ENCODE assay signal across 20 cellular contexts in the genomic region with DNA sequence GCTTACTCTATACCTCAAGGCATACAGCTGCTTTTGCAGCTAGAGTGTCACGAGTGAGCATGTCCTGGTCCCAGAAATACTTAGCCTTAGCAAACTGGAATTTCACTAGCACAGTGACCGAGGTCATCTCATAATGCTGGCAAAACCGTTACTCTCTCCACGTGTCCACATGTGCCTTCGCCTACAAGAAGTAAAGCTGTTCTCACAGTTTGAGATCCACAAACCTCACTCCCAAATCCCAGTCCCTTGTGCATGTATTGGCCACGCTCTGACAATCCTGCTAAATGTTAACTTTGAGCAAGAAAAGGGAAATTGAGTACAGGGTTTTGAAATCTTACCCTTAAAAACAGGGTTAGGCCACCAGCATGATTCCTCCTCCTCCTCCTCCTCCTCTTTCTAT.
DNase-seq lines count a peak whose midpoint lies in the region; ATAC-seq and TF ChIP-seq lines count a peak whose summit lies in the region.
"Had no signal": no experiment of that assay in that cellular context is flagged by ENCODE, and none has a peak within 500 bp of the region (broad histone marks: within the 10 kb centered on the region; RNA-seq: fewer than 3 reads in every experiment).

No MANE protein-coding gene starts in this region.

- no peak overlapping the region for H4K91ac ChIP-seq in mesenchymal stem cell (ENCODE audit: low read length)

- H3K9me3 Mint-ChIP-seq in MCF 10A (ENCODE audit: unreplicated experiment) (peaks cover 7% of the 10 kb centered on the region), GM23338 (no peaks in the 10 kb centered on the region; the same call in 2 of the 3 replicates)
- H3K9me3 Mint-ChIP-seq: HFFc6 had no signal

- peak overlapping the region; percentile 52 for H3K27ac Mint-ChIP-seq in MCF 10A (ENCODE audit: low read depth, unreplicated experiment)
- H3K27ac Mint-ChIP-seq in GM23338 = no peak overlapping the region
- H3K27ac Mint-ChIP-seq: CD14-positive monocyte; CD4-positive, alpha-beta memory T cell; HFFc6 had no signal

- no peaks in the 10 kb centered on the region for H3K27me3 ChIP-seq in breast epithelium
- no peaks in the 10 kb centered on the region for H3K27me3 ChIP-seq in GM23338 (ENCODE audit: insufficient read depth)
- H3K27me3 ChIP-seq in mesenchymal stem cell (ENCODE audit: control insufficient read depth in 1 of 2, insufficient read depth in 1 of 2, low read length in 2 of 2) = no peaks in the 10 kb centered on the region
- no peaks in the 10 kb centered on the region for H3K27me3 ChIP-seq in Karpas-422 (ENCODE audit: low read length)
- H3K27me3 ChIP-seq: BLaER1 had no signal

- no peak overlapping the region for H2BK15ac ChIP-seq in mesenchymal stem cell (ENCODE audit: low read depth, poor library complexity, severe bottlenecking)

- peak overlapping the region in 1 of 2 donors; percentile 45 for H3K27ac ChIP-seq in breast epithelium
- no peak overlapping the region for H3K27ac ChIP-seq in GM23338 (ENCODE audit: low read depth)
- no peak overlapping the region for H3K27ac ChIP-seq in mesenchymal stem cell (ENCODE audit: low read length, poor library complexity, severe bottlenecking)
- no peak overlapping the region for H3K27ac ChIP-seq in Karpas-422 (ENCODE audit: low read length)
- H3K27ac ChIP-seq: 22Rv1, A549, BLaER1 had no signal

- no peak overlapping the region for H3K4ac ChIP-seq in mesenchymal stem cell (ENCODE audit: low read depth in 1 of 2, low read length in 2 of 2)

- no peak for TF ChIP-seq POLR2A in breast epithelium (IDR thresholded peaks at IDR 0.05)

- H3K4me3 Mint-ChIP-seq in MCF 10A (ENCODE audit: unreplicated experiment) (no peak overlapping the region), GM23338 (no peak overlapping the region)
- H3K4me3 Mint-ChIP-seq: CD14-positive monocyte; CD4-positive, alpha-beta memory T cell; HFFc6 had no signal

- 88% methylated on average over 6 of the region's 6 CpGs for WGBS in mesenchymal stem cell

- H4K8ac ChIP-seq in mesenchymal stem cell (ENCODE audit: low read length) = peak overlapping the region; percentile 16

- DNase-seq in MCF 10A (ENCODE audit: unreplicated experiment) (no peak), breast epithelium (ENCODE audit: low spot score in 2 of 2) (no peak), GM23338 (ENCODE audit: low spot score) (no peak), mesenchymal stem cell (no peak), sciatic nerve (ENCODE audit: low spot score) (no peak), Karpas-422 (no peak), iPS-NIHi11 (ENCODE audit: low spot score) (no peak), GM13977 (ENCODE audit: low spot score) (no peak)
- DNase-seq: CD4-positive, alpha-beta memory T cell; DMS153; DMS79; GDM1; GOT3; H7; HFFc6 had no signal

- POLR2A ChIA-PET in MCF 10A (lab: Yijun Ruan, JAX) = no interaction called here

- H3K4me1 ChIP-seq in breast epithelium (no peaks in the 10 kb centered on the region), GM23338 (ENCODE audit: insufficient read depth) (no peaks in the 10 kb centered on the region), mesenchymal stem cell (ENCODE audit: control insufficient read depth, insufficient read depth, low read depth, low read length) (no peaks in the 10 kb centered on the region), Karpas-422 (ENCODE audit: low read length) (no peaks in the 10 kb centered on the region)
- H3K4me1 ChIP-seq: A549, BLaER1 had no signal

- H2AK5ac ChIP-seq in mesenchymal stem cell (ENCODE audit: low read length, severe bottlenecking) = no peak overlapping the region

- H3K23ac ChIP-seq in mesenchymal stem cell (ENCODE audit: low read length in 2 of 2) = no peak overlapping the region

- H3K4me1 Mint-ChIP-seq in MCF 10A (ENCODE audit: insufficient read depth, unreplicated experiment) (peaks cover 19% of the 10 kb centered on the region), GM23338 (peaks cover 4% of the 10 kb centered on the region; the same call in 2 of the 3 replicates)
- H3K4me1 Mint-ChIP-seq: CD4-positive, alpha-beta memory T cell had no signal

- no peak for ATAC-seq in GM23338
- ATAC-seq in sciatic nerve = peak; percentile 92
- ATAC-seq: A549, HCT116 had no signal

- no peaks in the 10 kb centered on the region for H3K79me2 ChIP-seq in GM23338 (replicated peaks; ENCODE audit: insufficient read depth)
- no peaks in the 10 kb centered on the region for H3K79me2 ChIP-seq in Karpas-422 (ENCODE audit: low read length)

- H3K27me3 Mint-ChIP-seq in MCF 10A (ENCODE audit: insufficient read depth, unreplicated experiment) = no peaks in the 10 kb centered on the region
- H3K27me3 Mint-ChIP-seq in GM23338 (ENCODE audit: insufficient read depth, low read depth, poor library complexity) = peaks cover 2% of the 10 kb centered on the region
- H3K27me3 Mint-ChIP-seq: CD4-positive, alpha-beta memory T cell had no signal

- H2BK5ac ChIP-seq in mesenchymal stem cell (ENCODE audit: low read depth, low read length, poor library complexity, severe bottlenecking) = no peak overlapping the region

- H2AFZ ChIP-seq in GM23338 = peak overlapping the region; percentile 47; the same call in 1 of the 2 replicates
- H2AFZ ChIP-seq in mesenchymal stem cell (ENCODE audit: low read depth, low read length) = no peak overlapping the region
- H2AFZ ChIP-seq in Karpas-422 (ENCODE audit: low read length) = no peak overlapping the region

- CTCF ChIA-PET in MCF 10A (lab: Yijun Ruan, JAX) = no interaction called here

- no peaks in the 10 kb centered on the region for H3K79me1 ChIP-seq in mesenchymal stem cell (replicated peaks; ENCODE audit: low read length, poor library complexity, severe bottlenecking)

- no TSS peak for BruUV-seq in MCF 10A (replicated peaks; lab: Mats Ljungman, UMichigan)

- peak overlapping the region in 1 of 2 experiments; percentile 35 for H3K14ac ChIP-seq in mesenchymal stem cell (ENCODE audit: low read length in 2 of 2)

- H3K4me3 ChIP-seq in breast epithelium = no peak overlapping the region
- H3K4me3 ChIP-seq in GM23338 = no peak overlapping the region
- no peak overlapping the region for H3K4me3 ChIP-seq in mesenchymal stem cell (ENCODE audit: insufficient read depth in 1 of 2, low read depth in 1 of 2, low read length in 2 of 2)
- no peak overlapping the region for H3K4me3 ChIP-seq in Karpas-422 (ENCODE audit: low read length)
- H3K4me3 ChIP-seq: A549, BLaER1 had no signal

- no peaks in the 10 kb centered on the region for H3K36me3 Mint-ChIP-seq in MCF 10A (ENCODE audit: insufficient read depth, unreplicated experiment)
- no peaks in the 10 kb centered on the region for H3K36me3 Mint-ChIP-seq in GM23338 (ENCODE audit: low read depth)
- H3K36me3 Mint-ChIP-seq: CD14-positive monocyte; CD4-positive, alpha-beta memory T cell had no signal

- H3F3A ChIP-seq in GM23338 (replicated peaks; ENCODE audit: low read depth) = no peaks in the 10 kb centered on the region

- H3K18ac ChIP-seq in mesenchymal stem cell (ENCODE audit: low read depth in 1 of 2, low read length in 2 of 2) = peak overlapping the region in 1 of 2 experiments; percentile 37

- no peaks in the 10 kb centered on the region for H4K20me1 ChIP-seq in GM23338 (replicated peaks; ENCODE audit: insufficient read depth)
- H4K20me1 ChIP-seq in Karpas-422 (ENCODE audit: insufficient read depth, low read depth, low read length) = no peaks in the 10 kb centered on the region
- H4K20me1 ChIP-seq: BLaER1 had no signal

- H2BK12ac ChIP-seq in mesenchymal stem cell (ENCODE audit: low read length in 2 of 2) = peak overlapping the region; percentile 57 to 63

- H3K4me2 ChIP-seq in GM23338 (no peak overlapping the region), mesenchymal stem cell (ENCODE audit: low read length, poor library complexity, severe bottlenecking) (no peak overlapping the region), Karpas-422 (ENCODE audit: low read depth, low read length, poor library complexity, severe bottlenecking) (no peak overlapping the region)
- H3K4me2 ChIP-seq: A549, BLaER1 had no signal

- no peak overlapping the region for H2BK120ac ChIP-seq in mesenchymal stem cell (ENCODE audit: low read depth, low read length)

- in situ Hi-C loops in GM13977 (cut with MboI; ENCODE audit: low pct_unique_long_range_greater_than_20kb, low sequenced_read_pairs, unreplicated experiment) = no loop called here

- TF ChIP-seq CTCF in MCF 10A (IDR thresholded peaks at IDR 0.05; ENCODE audit: unreplicated experiment) (no peak), breast epithelium (IDR thresholded peaks at IDR 0.05) (no peak), GM23338 (conservative IDR thresholded peaks at IDR 0.05; ENCODE audit: low read depth in 2 of 2) (no peak), GM13977 (IDR thresholded peaks at IDR 0.05; ENCODE audit: extremely low read depth, insufficient read depth, missing control alignments) (no peak)

- H3K9ac ChIP-seq in mesenchymal stem cell (ENCODE audit: low read length) (no peak overlapping the region), Karpas-422 (ENCODE audit: low read length) (no peak overlapping the region)
- H3K9ac ChIP-seq: BLaER1 had no signal

- H3K9me3 ChIP-seq in breast epithelium (no peaks in the 10 kb centered on the region), mesenchymal stem cell (ENCODE audit: control insufficient read depth, low read length) (no peaks in the 10 kb centered on the region), Karpas-422 (ENCODE audit: low read length) (peaks cover 7% of the 10 kb centered on the region; the same call in 1 of the 2 replicates)
- H3K9me3 ChIP-seq: BLaER1 had no signal

- no peaks in the 10 kb centered on the region for H3K36me3 ChIP-seq in breast epithelium
- no peaks in the 10 kb centered on the region for H3K36me3 ChIP-seq in GM23338 (ENCODE audit: insufficient read depth)
- H3K36me3 ChIP-seq in mesenchymal stem cell (ENCODE audit: control insufficient read depth in 1 of 2, insufficient read depth in 2 of 2, low read depth in 1 of 2, low read length in 2 of 2) = no peaks in the 10 kb centered on the region
- H3K36me3 ChIP-seq in Karpas-422 (ENCODE audit: insufficient read depth, low read length) = no peaks in the 10 kb centered on the region
- H3K36me3 ChIP-seq: BLaER1 had no signal

- H3K9me2 ChIP-seq in GM23338 (ENCODE audit: insufficient read depth) (0 out of 2 replicates have a peak, but pooled peaks cover 3% of the 10 kb centered on the region), Karpas-422 (replicated peaks; ENCODE audit: insufficient read depth, low read length) (no peaks in the 10 kb centered on the region)

- intact Hi-C loops in MCF 10A (cut with micrococcal nuclease) = no loop called here
- intact Hi-C loops in breast epithelium (cut with DNase I; ENCODE audit: low total_unique reads) = no loop called here
- intact Hi-C loops in sciatic nerve (cut with DNase I) = no loop called here

TF ChIP-seq in GM23338, 12 proteins besides CTCF, POLR2A, EP300 and RAD21 (continues in another document):
- TF ChIP-seq POLR2AphosphoS5 (IDR thresholded peaks at IDR 0.05; ENCODE audit: low read depth) = no peak
- no peak for TF ChIP-seq NANOG (IDR thresholded peaks at IDR 0.05; ENCODE audit: borderline replicate concordance)
- TF ChIP-seq CREB1 (CRISPR knock-in tag; IDR thresholded peaks at IDR 0.05; ENCODE audit: low read depth) = no peak
- no peak for TF ChIP-seq STAT1 (IDR thresholded peaks at IDR 0.05; ENCODE audit: unreplicated experiment)
- no peak for TF ChIP-seq ZNF114 (CRISPR knock-in tag; IDR thresholded peaks at IDR 0.05)
- no peak for TF ChIP-seq JUNB (IDR thresholded peaks at IDR 0.05; ENCODE audit: unreplicated experiment)
